In genomic region chr2:26480751-26481380, GRCh38 we compare ENCODE assay signal across 27 cellular contexts. TPM values are rescaled to one million over a fixed set of nuclear protein-coding genes. Genes with fewer than 3 reads are reported as not detected.
"Had no signal": no experiment of that assay in that cellular context is flagged by ENCODE, and none has a peak within 500 bp of the region (broad histone marks: within the 10 kb centered on the region; RNA-seq: fewer than 3 reads in every experiment).

No MANE protein-coding gene starts in this region.

- H3K4me3 ChIP-seq: SK-N-MC had no signal

- ATAC-seq: activated CD4-positive, alpha-beta T cell treated with anti-CD3 and anti-CD28 coated beads for 36 hours; activated CD4-positive, CD25-positive, alpha-beta regulatory T cell treated with anti-CD3 and anti-CD28 coated beads, Interleukin-2, amount 50 U/mL, for 24 hours; activated CD8-positive, alpha-beta memory T cell treated with anti-CD3 and anti-CD28 coated beads, Interleukin-2, amount 10 ng/mL, durations not matched to agents 7 days and 5 days; activated naive CD8-positive, alpha-beta T cell treated with anti-CD3 and anti-CD28 coated beads, Interleukin-2, amount 50 U/mL, for 24 hours; Panc1; WTC11 had no signal

- H3K27ac ChIP-seq: KMS-11, SK-N-MC had no signal

- DNase-seq: activated CD4-positive, alpha-beta memory T cell treated with anti-CD3 and anti-CD28 coated beads, Interleukin-2, amount 10 ng/mL, durations not matched to agents 7 days and 5 days; activated CD4-positive, alpha-beta T cell treated with anti-CD3 and anti-CD28 coated beads for 36 hours; activated CD4-positive, alpha-beta T cell treated with anti-CD3 and anti-CD28 coated beads, Interleukin-2, amount 10 ng/mL, durations not matched to agents 7 days and 5 days; activated CD8-positive, alpha-beta memory T cell treated with anti-CD3 and anti-CD28 coated beads for 24 hours; activated CD8-positive, alpha-beta memory T cell treated with anti-CD3 and anti-CD28 coated beads, Interleukin-2, amount 10 ng/mL, durations not matched to agents 7 days and 5 days; activated CD8-positive, alpha-beta memory T cell treated with anti-CD3 and anti-CD28 coated beads, Interleukin-2, amount 50 U/mL, for 48 hours; activated effector memory CD4-positive, alpha-beta T cell treated with Interleukin-2 at 50 U/mL for 16 hours; activated naive CD4-positive, alpha-beta T cell treated with anti-CD3 and anti-CD28 coated beads, Interleukin-2, amount 10 ng/mL, durations not matched to agents 7 days and 5 days; activated naive CD8-positive, alpha-beta T cell treated with anti-CD3 and anti-CD28 coated beads, Interleukin-2, amount 50 U/mL, for 24 hours; activated T-cell treated with anti-CD3 and anti-CD28 coated beads, Interleukin-2, amount 50 U/mL, for 48 hours; MM.1S; MV-4-11; NCI-H1092; NCI-H1436 treated with DMSO at 0.1 percent for 48 hours; NCI-H1694 treated with DMSO at 0.1 percent for 48 hours; NCI-H2029; NCI-H345; NCI-H524 treated with DMSO at 0.1 percent for 48 hours; RPMI8226; T1000 had no signal

- FAIRE-seq: bronchial epithelial cell had no signal

- H3K9ac ChIP-seq: KMS-11 had no signal

RNA-seq across cellular contexts. Expression of gene OTOF, which starts 2.9 kb away (rescaled TPM):
- total RNA-seq: bronchial epithelial cell, NCI-H460 had no signal
